In genomic region chr12:109097435-109098141, GRCh38 we compare ENCODE assay signal across 8 cellular contexts. TPM values are rescaled to one million over a fixed set of nuclear protein-coding genes. Genes with fewer than 3 reads are reported as not detected.
A peak's percentile ranks its signal among the peaks of the same experiment; 100 is the strongest.
DNase-seq lines count a peak whose midpoint lies in the region; TF ChIP-seq lines count a peak whose summit lies in the region.

TSS of gene UNG (plus strand) at chr12:109097597. CDS start at chr12:109097680, 83 bp downstream.

- peak within 1 kb of the TSS; percentile 58 for H3K23ac ChIP-seq in neuronal stem cell (ENCODE audit: low read depth, low read length, poor library complexity)

- no peaks in the 10 kb centered on the region for H3K9me3 Mint-ChIP-seq in HFFc6

- DNase-seq in GM03348 (ENCODE audit: low spot score): peak; percentile 100
- peak; percentile 91 for DNase-seq in HFFc6
- peak; percentile 98 for DNase-seq in NB4 (ENCODE audit: low read depth)
- peak; percentile 95 for DNase-seq in SK-N-DZ (ENCODE audit: low spot score)
- DNase-seq in activated naive CD4-positive, alpha-beta T cell treated with Interleukin-2 at 50 U/mL for 16 hours: peak; percentile 98
- DNase-seq in foreskin melanocyte: peak; percentile 90
- DNase-seq in neuronal stem cell (ENCODE audit: low spot score): peak; percentile 95

- H3K4me1 ChIP-seq in neuronal stem cell (ENCODE audit: control insufficient read depth in 2 of 2, insufficient read depth in 1 of 2, low read depth in 1 of 2, low read length in 2 of 2) (peaks cover 8 to 12% of the 10 kb centered on the region in 2 donors), subcutaneous abdominal adipose tissue (ENCODE audit: control insufficient read depth in 5 of 5, insufficient read depth in 5 of 5, low read length in 5 of 5) (peaks cover 8 to 58% (median 44%) of the 10 kb centered on the region in 5 donors)

- H3K4me3 ChIP-seq in NB4 (ENCODE audit: low read depth, low read length) (peak within 1 kb of the TSS; percentile 67), neuronal stem cell (ENCODE audit: low read length in 2 of 2) (peak within 1 kb of the TSS; percentile 78 to 87), subcutaneous abdominal adipose tissue (ENCODE audit: low read depth in 1 of 5, low read length in 5 of 5) (peak within 1 kb of the TSS; percentile 67 to 87 (median 82))

- H4K8ac ChIP-seq in neuronal stem cell (ENCODE audit: low read depth, low read length): no peak within 1 kb of the TSS

- peak within 1 kb of the TSS; percentile 84 for H3K18ac ChIP-seq in neuronal stem cell (ENCODE audit: low read length)

- H3K27me3 Mint-ChIP-seq in HFFc6 (ENCODE audit: insufficient read depth): no peaks in the 10 kb centered on the region; the same call in 1 of the 2 replicates

- H3K27ac ChIP-seq in neuronal stem cell (replicated peaks; ENCODE audit: low read length): peak within 1 kb of the TSS; percentile 85
- peak within 1 kb of the TSS; percentile 86 for H3K27ac ChIP-seq in subcutaneous abdominal adipose tissue (ENCODE audit: low read depth, low read length)

- peaks cover 41% of the 10 kb centered on the region for H3K4me1 Mint-ChIP-seq in HFFc6 (ENCODE audit: low read depth)

- no peak within 1 kb of the TSS for H2BK15ac ChIP-seq in neuronal stem cell (ENCODE audit: low read length)

- no peak within 1 kb of the TSS for H2BK120ac ChIP-seq in neuronal stem cell (ENCODE audit: low read depth, low read length)

- no peak within 1 kb of the TSS for H3K14ac ChIP-seq in neuronal stem cell (ENCODE audit: low read length)

- H3K79me1 ChIP-seq in neuronal stem cell (ENCODE audit: low read depth, low read length): peaks cover 4% of the 10 kb centered on the region

- H3K27ac Mint-ChIP-seq in HFFc6: peak within 1 kb of the TSS; percentile 81

- H3K36me3 ChIP-seq in neuronal stem cell (replicated peaks in 1 of 2; ENCODE audit: control insufficient read depth in 2 of 2, insufficient read depth in 2 of 2, low read length in 2 of 2): peaks cover 23 to 42% of the 10 kb centered on the region in 2 donors
- H3K36me3 ChIP-seq in subcutaneous abdominal adipose tissue (ENCODE audit: control insufficient read depth in 5 of 5, insufficient read depth in 5 of 5, low read length in 5 of 5): peaks cover 0 to 11% (median 6%) of the 10 kb centered on the region in 5 donors

- no peak within 1 kb of the TSS for H4K91ac ChIP-seq in neuronal stem cell (ENCODE audit: low read depth, low read length, poor library complexity)

- H2BK12ac ChIP-seq in neuronal stem cell (ENCODE audit: low read length): no peak within 1 kb of the TSS

- H3K4me3 Mint-ChIP-seq in HFFc6: peak within 1 kb of the TSS; percentile 89

- H2BK5ac ChIP-seq in neuronal stem cell (ENCODE audit: low read length): no peak within 1 kb of the TSS

- no peak within 1 kb of the TSS for H2AK5ac ChIP-seq in neuronal stem cell (ENCODE audit: low read depth, low read length)

- 0 out of 2 replicates have a peak, but pooled peaks have one; percentile 5 for TF ChIP-seq CTCF in HFFc6 (IDR thresholded peaks at IDR 0.05)
- TF ChIP-seq CTCF in NB4 (IDR thresholded peaks at IDR 0.05; ENCODE audit: low read depth, low read length): no peak

- H2AFZ ChIP-seq in neuronal stem cell (ENCODE audit: low read length): peak within 1 kb of the TSS; percentile 99

- H3K4me2 ChIP-seq in neuronal stem cell (ENCODE audit: insufficient read depth, low read length, poor library complexity, severe bottlenecking): peak within 1 kb of the TSS; percentile 100

- peaks cover 11% of the 10 kb centered on the region for H3K36me3 Mint-ChIP-seq in HFFc6 (ENCODE audit: low read depth)

- no peaks in the 10 kb centered on the region for H3K9me3 ChIP-seq in neuronal stem cell (replicated peaks in 1 of 2; ENCODE audit: control insufficient read depth in 2 of 2, insufficient read depth in 1 of 2, low read depth in 1 of 2, low read length in 2 of 2)
- H3K9me3 ChIP-seq in subcutaneous abdominal adipose tissue (ENCODE audit: control insufficient read depth in 5 of 5, low read length in 5 of 5): no peaks in the 10 kb centered on the region

- H3K27me3 ChIP-seq in neuronal stem cell (ENCODE audit: control insufficient read depth in 3 of 3, insufficient read depth in 3 of 3, low read depth in 1 of 3, low read length in 3 of 3) (no peaks in the 10 kb centered on the region), subcutaneous abdominal adipose tissue (ENCODE audit: control insufficient read depth in 5 of 5, insufficient read depth in 4 of 5, low read length in 5 of 5) (no peaks in the 10 kb centered on the region)

- no CpG with 5 or more reads among the region's 68 CpGs for WGBS in neuronal stem cell (ENCODE audit: extremely low coverage in 2 of 2, insufficient read length in 2 of 2, insufficient replicate concordance in 1 of 2), 2 donors

- TF ChIP-seq POLR2A in NB4 (IDR thresholded peaks at IDR 0.05; ENCODE audit: extremely low read depth, insufficient read length): peak; percentile 83

- H3K9ac ChIP-seq in neuronal stem cell (ENCODE audit: low read depth, low read length, poor library complexity) (peak within 1 kb of the TSS; percentile 87), subcutaneous abdominal adipose tissue (ENCODE audit: low read length in 5 of 5) (peak within 1 kb of the TSS; percentile 32 to 93 (median 85))

- H3K4ac ChIP-seq in neuronal stem cell (ENCODE audit: low read length): no peak within 1 kb of the TSS

RNA-seq across cellular contexts. Expression of gene UNG, which starts in this region (rescaled TPM):
- total RNA-seq in HFFc6 (2021; fragmentation: NEBNext Ultra II Directional; extraction: Animal tissue kit (Norgen Biotek cat#: 25700)): 10 to 100 TPM; 19.3 to 30.4 (median 21.8) TPM
- 143 and 207 TPM in 2 replicates for polyA plus RNA-seq in SK-N-DZ (2014; cell fraction: cytosol; rRNA removed)
- 139 and 180 TPM in 2 replicates for polyA plus RNA-seq in SK-N-DZ (2014; cell fraction: nucleus; rRNA removed)
- polyA plus RNA-seq in neuronal stem cell (2013, experiment 1 of 2): 51.4 TPM
- polyA plus RNA-seq in neuronal stem cell (2013, experiment 2 of 2): 50.5 TPM

Comparison
In these comparisons a context has a peak if more than half of its experiments do, and no peak if none do; other contexts are left out.
1. Peak in every context shown above with its lines: DNase-seq, H3K4me3 ChIP-seq and H3K27ac ChIP-seq.